Comparison of ENCODE assay signal across 1 cellular context in genomic region chr1:19439464-19440171, GRCh38.
TF ChIP-seq lines count a peak whose summit lies in the region.

No MANE protein-coding gene starts in this region.

TF ChIP-seq in H1, 55 proteins besides CTCF, POLR2A, EP300 and RAD21 (continued from another document):
- TF ChIP-seq MAX (IDR thresholded peaks at IDR 0.05): no peak
- TF ChIP-seq MAFK (IDR thresholded peaks at IDR 0.05; ENCODE audit: low read depth, low read length): no peak
- no peak for TF ChIP-seq ATF3 (IDR thresholded peaks at IDR 0.05; ENCODE audit: insufficient read depth, low read depth, low read length)
TF ChIP-seq in H1: peak in this region for 0.
